In the genomic region with DNA sequence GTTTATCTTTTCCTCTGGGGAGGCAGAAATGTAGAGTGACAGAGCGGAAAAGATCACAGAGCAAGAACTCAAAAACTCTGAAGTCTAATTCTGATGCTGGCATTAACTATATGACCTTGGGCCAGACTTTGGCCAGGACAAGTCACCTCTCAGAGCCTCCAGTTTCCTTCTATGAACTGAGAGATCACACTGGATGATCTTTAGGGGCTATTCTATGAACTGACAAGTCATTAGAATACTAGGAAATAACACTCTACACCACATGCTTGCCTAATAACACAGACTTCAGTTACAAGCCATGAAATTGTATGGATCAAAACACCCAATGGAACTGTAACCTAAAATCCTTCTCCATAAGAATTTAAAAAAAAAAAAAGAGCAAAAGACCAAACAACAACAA, we compare ENCODE assay signal across 18 cellular contexts. TPM values are rescaled to one million over a fixed set of nuclear protein-coding genes. Genes with fewer than 3 reads are reported as not detected.
DNase-seq lines count a peak whose midpoint lies in the region; ATAC-seq, FAIRE-seq and TF ChIP-seq lines count a peak whose summit lies in the region.
"Had no signal": no experiment of that assay in that cellular context is flagged by ENCODE, and none has a peak within 500 bp of the region (broad histone marks: within the 10 kb centered on the region; RNA-seq: fewer than 3 reads in every experiment).

No MANE protein-coding gene starts in this region.

- peaks cover 11% of the 10 kb centered on the region for H3K4me1 Mint-ChIP-seq in T-helper 17 cell
- peaks cover 16 to 28% of the 10 kb centered on the region in 2 donors for H3K4me1 Mint-ChIP-seq in effector memory CD8-positive, alpha-beta T cell (ENCODE audit: low read depth in 2 of 2)
- peaks cover 39% of the 10 kb centered on the region for H3K4me1 Mint-ChIP-seq in stimulated activated effector memory CD8-positive, alpha-beta T cell treated with anti-CD3 and anti-CD28 coated beads, Interleukin-12 subunit alpha, Interleukin-12 subunit beta, amount 100 ng/mL, for 72 hours
- H3K4me1 Mint-ChIP-seq: H9, WTC11 had no signal

- peaks cover 0 to 30% of the 10 kb centered on the region in 2 donors for H3K36me3 Mint-ChIP-seq in activated naive CD4-positive, alpha-beta T cell treated with anti-CD3 and anti-CD28 coated beads, Interleukin-2, amount 50 U/mL, for 72 hours
- peaks cover 5% of the 10 kb centered on the region for H3K36me3 Mint-ChIP-seq in T-helper 17 cell (ENCODE audit: low read depth)
- peaks cover 82% of the 10 kb centered on the region for H3K36me3 Mint-ChIP-seq in effector memory CD8-positive, alpha-beta T cell (ENCODE audit: insufficient read depth)
- H3K36me3 Mint-ChIP-seq in stimulated activated effector memory CD8-positive, alpha-beta T cell treated with anti-CD3 and anti-CD28 coated beads, Interleukin-12 subunit alpha, Interleukin-12 subunit beta, amount 100 ng/mL, for 72 hours, result peaks cover 96% of the 10 kb centered on the region

- no peaks in the 10 kb centered on the region for H3K9me3 ChIP-seq in T-helper 17 cell (ENCODE audit: control insufficient read depth, low read length, poor library complexity, severe bottlenecking)
- H3K9me3 ChIP-seq: testis had no signal

- H3K27me3 Mint-ChIP-seq in T-helper 17 cell, result no peaks in the 10 kb centered on the region
- no peaks in the 10 kb centered on the region for H3K27me3 Mint-ChIP-seq in effector memory CD8-positive, alpha-beta T cell
- H3K27me3 Mint-ChIP-seq: dendritic cell treated with granulocyte-macrophage colony-stimulating factor and Interleukin-4, amounts not matched to agents 40 ng/mL and 50 ng/mL, for 4 days; IgD-negative memory B cell had no signal

- FAIRE-seq in H54 (lab: Jason Lieb, UNC), result no peak

- no peak overlapping the region for H3K4me3 Mint-ChIP-seq in T-helper 17 cell
- H3K4me3 Mint-ChIP-seq in effector memory CD8-positive, alpha-beta T cell, result no peak overlapping the region
- peak overlapping the region; percentile 18 for H3K4me3 Mint-ChIP-seq in stimulated activated effector memory CD8-positive, alpha-beta T cell treated with anti-CD3 and anti-CD28 coated beads, Interleukin-12 subunit alpha, Interleukin-12 subunit beta, amount 100 ng/mL, for 72 hours
- H3K4me3 Mint-ChIP-seq: dendritic cell treated with granulocyte-macrophage colony-stimulating factor and Interleukin-4, amounts not matched to agents 40 ng/mL and 50 ng/mL, for 4 days; H9; IgD-negative memory B cell; WTC11 had no signal

- TF ChIP-seq POLR2A in H54 (IDR thresholded peaks at IDR 0.05; ENCODE audit: low read depth, low read length), result no peak

- no peak for ATAC-seq in activated naive CD4-positive, alpha-beta T cell treated with anti-CD3 and anti-CD28 coated beads, Interleukin-2, amount 50 U/mL, for 72 hours
- ATAC-seq in T-helper 17 cell, result no peak
- no peak for ATAC-seq in effector memory CD8-positive, alpha-beta T cell (replicated peaks)
- ATAC-seq in stimulated activated effector memory CD8-positive, alpha-beta T cell treated with anti-CD3 and anti-CD28 coated beads, Interleukin-12 subunit alpha, Interleukin-12 subunit beta, amount 100 ng/mL, for 72 hours, result peak; percentile 69
- ATAC-seq: WTC11 had no signal

- H3K27ac Mint-ChIP-seq in activated naive CD4-positive, alpha-beta T cell treated with anti-CD3 and anti-CD28 coated beads, Interleukin-2, amount 50 U/mL, for 72 hours, result peak overlapping the region; percentile 46 to 81
- H3K27ac Mint-ChIP-seq in T-helper 17 cell, result peak overlapping the region; percentile 85
- peak overlapping the region; percentile 62 to 90 for H3K27ac Mint-ChIP-seq in effector memory CD8-positive, alpha-beta T cell
- peak overlapping the region; percentile 89 for H3K27ac Mint-ChIP-seq in stimulated activated effector memory CD8-positive, alpha-beta T cell treated with anti-CD3 and anti-CD28 coated beads, Interleukin-12 subunit alpha, Interleukin-12 subunit beta, amount 100 ng/mL, for 72 hours
- H3K27ac Mint-ChIP-seq: dendritic cell treated with granulocyte-macrophage colony-stimulating factor and Interleukin-4, amounts not matched to agents 40 ng/mL and 50 ng/mL, for 4 days; H9; IgD-negative memory B cell; WTC11 had no signal

- no peaks in the 10 kb centered on the region for H3K9me3 Mint-ChIP-seq in activated naive CD4-positive, alpha-beta T cell treated with anti-CD3 and anti-CD28 coated beads, Interleukin-2, amount 50 U/mL, for 72 hours
- no peaks in the 10 kb centered on the region for H3K9me3 Mint-ChIP-seq in effector memory CD8-positive, alpha-beta T cell
- no peaks in the 10 kb centered on the region for H3K9me3 Mint-ChIP-seq in stimulated activated effector memory CD8-positive, alpha-beta T cell treated with anti-CD3 and anti-CD28 coated beads, Interleukin-12 subunit alpha, Interleukin-12 subunit beta, amount 100 ng/mL, for 72 hours
- H3K9me3 Mint-ChIP-seq: dendritic cell treated with granulocyte-macrophage colony-stimulating factor and Interleukin-4, amounts not matched to agents 40 ng/mL and 50 ng/mL, for 4 days; H9; IgD-negative memory B cell; WTC11 had no signal

- DNase-seq in activated naive CD4-positive, alpha-beta T cell treated with anti-CD3 and anti-CD28 coated beads, Interleukin-2, amount 50 U/mL, for 72 hours (ENCODE audit: low spot score in 2 of 2), result no peak
- no peak for DNase-seq in activated naive CD4-positive, alpha-beta T cell treated with Interleukin-2 at 50 U/mL for 16 hours
- no peak for DNase-seq in T-helper 17 cell
- DNase-seq in effector memory CD8-positive, alpha-beta T cell, result no peak
- no peak for DNase-seq in stimulated activated effector memory CD8-positive, alpha-beta T cell treated with anti-CD3 and anti-CD28 coated beads, Interleukin-12 subunit alpha, Interleukin-12 subunit beta, amount 100 ng/mL, for 72 hours (ENCODE audit: low spot score in 2 of 2)
- no peak for DNase-seq in NCI-H128 (lab: John Stamatoyannopoulos, UW; ENCODE audit: unreplicated experiment)
- no peak for DNase-seq in H54 (ENCODE audit: insufficient read length, low spot score)
- DNase-seq: activated effector memory CD4-positive, alpha-beta T cell treated with Interleukin-2 at 50 U/mL for 16 hours; anterior cingulate cortex; DMS53; GDM1; H9; NCI-H1417 treated with DMSO at 0.1 percent for 48 hours; NCI-H2107; testis had no signal

RNA-seq across cellular contexts. Expression of a gene that starts 16.9 kb away (rescaled TPM):
- 10 to 100 TPM; 10.5 to 19.7 TPM for total RNA-seq in activated naive CD4-positive, alpha-beta T cell treated with anti-CD3 and anti-CD28 coated beads, Interleukin-2, amount 50 U/mL, for 72 hours
- total RNA-seq in T-helper 17 cell, result 10 to 100 TPM; 15.2 to 22.3 TPM
